8 cellular contexts compared by ENCODE assay signal in genomic region chr11:96340555-96340885, GRCh38. TPM values are rescaled to one million over a fixed set of nuclear protein-coding genes. Genes with fewer than 3 reads are reported as not detected.
A peak's percentile ranks its signal among the peaks of the same experiment; 100 is the strongest.
DNase-seq lines count a peak whose midpoint lies in the region; ATAC-seq and TF ChIP-seq lines count a peak whose summit lies in the region.

No MANE protein-coding gene starts in this region.

- peak overlapping the region; percentile 69 to 71 for H3K4me3 ChIP-seq in right atrium auricular region
- peak overlapping the region; percentile 71 for H3K4me3 ChIP-seq in skeletal muscle cell (ENCODE audit: low read depth, low read length)

- H3K27me3 Mint-ChIP-seq in activated naive CD8-positive, alpha-beta T cell treated with anti-CD3 and anti-CD28 coated beads for 36 hours = no peaks in the 10 kb centered on the region

- peak overlapping the region; percentile 96 for H3K27ac Mint-ChIP-seq in activated naive CD8-positive, alpha-beta T cell treated with anti-CD3 and anti-CD28 coated beads for 36 hours

- H3K36me3 ChIP-seq in right atrium auricular region = no peaks in the 10 kb centered on the region

- DNase-seq in GM03348 (ENCODE audit: low spot score) (peak; percentile 27), right atrium auricular region (ENCODE audit: low spot score) (no peak), skeletal muscle cell (ENCODE audit: low read depth) (no peak), anterior cingulate cortex (lab: John Stamatoyannopoulos, UW) (no peak), NK-92 (lab: John Stamatoyannopoulos, UW; ENCODE audit: unreplicated experiment) (no peak), CD1c-positive myeloid dendritic cell (ENCODE audit: extremely low spot score) (no peak)
- DNase-seq in activated naive CD8-positive, alpha-beta T cell treated with anti-CD3 and anti-CD28 coated beads for 36 hours = no peak

- TF ChIP-seq CTCF in right atrium auricular region (IDR thresholded peaks at IDR 0.05) = no peak

- peak overlapping the region; percentile 98 for H3K4me3 Mint-ChIP-seq in activated naive CD8-positive, alpha-beta T cell treated with anti-CD3 and anti-CD28 coated beads for 36 hours

- peaks cover 55% of the 10 kb centered on the region for H3K4me1 Mint-ChIP-seq in activated naive CD8-positive, alpha-beta T cell treated with anti-CD3 and anti-CD28 coated beads for 36 hours

- no peaks in the 10 kb centered on the region for H3K9me3 Mint-ChIP-seq in activated naive CD8-positive, alpha-beta T cell treated with anti-CD3 and anti-CD28 coated beads for 36 hours

- peaks cover 0 to 64% of the 10 kb centered on the region in 2 donors for H3K4me1 ChIP-seq in right atrium auricular region

- H3K27me3 ChIP-seq in right atrium auricular region = no peaks in the 10 kb centered on the region

- H3K9me3 ChIP-seq in right atrium auricular region = no peaks in the 10 kb centered on the region

- ATAC-seq in GM18519 (IDR thresholded peaks at IDR 0.05; ENCODE audit: low FRiP score, unreplicated experiment) = no peak

- H3K27ac ChIP-seq in right atrium auricular region = peak overlapping the region; percentile 83 to 91

- peaks cover 30% of the 10 kb centered on the region for H3K36me3 Mint-ChIP-seq in activated naive CD8-positive, alpha-beta T cell treated with anti-CD3 and anti-CD28 coated beads for 36 hours

RNA-seq across cellular contexts. Expression of gene MAML2, which starts 2.5 kb away (rescaled TPM):
- total RNA-seq in activated naive CD8-positive, alpha-beta T cell treated with anti-CD3 and anti-CD28 coated beads for 36 hours = 10 to 100 TPM; 14.1 to 14.3 TPM
- 10 to 100 TPM in 1 of 2 donors, 1 to 10 TPM in 1; 7.6 to 16.6 TPM for total RNA-seq in right atrium auricular region

RNA-seq across cellular contexts. Expression of gene CCDC82, which starts 49.2 kb away (rescaled TPM):
- 10 to 100 TPM; 25.0 to 28.3 TPM for total RNA-seq in activated naive CD8-positive, alpha-beta T cell treated with anti-CD3 and anti-CD28 coated beads for 36 hours
- total RNA-seq in right atrium auricular region = 10 to 100 TPM in 1 of 2 donors, 1 to 10 TPM in 1; 9.6 to 11.9 TPM

RNA-seq across cellular contexts. Expression of gene JRKL, which starts 49.3 kb away (rescaled TPM):
- total RNA-seq in activated naive CD8-positive, alpha-beta T cell treated with anti-CD3 and anti-CD28 coated beads for 36 hours = 1 to 10 TPM; 8.5 to 9.7 TPM
- total RNA-seq in right atrium auricular region = 1 to 10 TPM; 4.2 to 4.8 TPM
